ENCODE assay signal across 18 cellular contexts in the genomic region with DNA sequence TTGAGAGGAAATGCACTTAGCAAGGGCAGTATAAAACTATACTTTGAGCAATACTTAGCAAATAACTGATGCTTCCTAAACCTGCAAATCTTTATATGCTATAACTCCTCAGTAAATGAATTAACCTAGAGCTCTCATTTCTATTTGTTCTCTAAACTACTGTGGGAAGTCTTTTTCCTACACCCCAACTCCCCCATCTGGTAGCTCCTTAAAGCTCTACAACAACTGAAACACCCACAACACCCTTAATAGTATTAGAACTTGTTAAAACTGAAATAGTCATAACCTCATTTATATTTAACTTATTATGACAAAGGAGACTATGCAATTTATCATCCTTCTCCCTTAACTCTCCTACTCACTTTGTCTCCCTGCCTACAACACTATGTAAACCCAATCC. TPM values are rescaled to one million over a fixed set of nuclear protein-coding genes. Genes with fewer than 3 reads are reported as not detected.
"Had no signal": no experiment of that assay in that cellular context is flagged by ENCODE, and none has a peak within 500 bp of the region (broad histone marks: within the 10 kb centered on the region; RNA-seq: fewer than 3 reads in every experiment).

No MANE protein-coding gene starts in this region.

- H3K27ac Mint-ChIP-seq: activated B cell treated with CpG ODN at 0.5 μM for 24 hours; activated CD4-positive, alpha-beta T cell treated with anti-CD3 and anti-CD28 coated beads, Interleukin-2, amount 10 ng/mL, durations not matched to agents 24 days and 14 days; activated naive CD4-positive, alpha-beta T cell treated with anti-CD3 and anti-CD28 coated beads, Interleukin-2, amount 10 ng/mL, durations not matched to agents 7 days and 5 days; activated T-helper 2 cell treated with anti-CD3 and anti-CD28 coated beads, Interferon-gamma antibody, Interleukin-2, Interleukin-4, amounts not matched to agents 10 μg/mL and 5 μg/mL and 100 μg/mL, durations not matched to agents 14 hours and 24 hours and 36 hours; nephron progenitor cell; T-helper 17 cell had no signal

- H3K36me3 ChIP-seq: adrenal gland, gastroesophageal sphincter, left ventricle myocardium inferior, stomach, vagina had no signal

- H3K9me3 Mint-ChIP-seq: activated B cell treated with CpG ODN at 0.5 μM for 24 hours; activated CD4-positive, alpha-beta T cell treated with anti-CD3 and anti-CD28 coated beads, Interleukin-2, amount 10 ng/mL, durations not matched to agents 24 days and 14 days; activated naive CD4-positive, alpha-beta T cell treated with anti-CD3 and anti-CD28 coated beads, Interleukin-2, amount 10 ng/mL, durations not matched to agents 7 days and 5 days; activated T-helper 2 cell treated with anti-CD3 and anti-CD28 coated beads, Interferon-gamma antibody, Interleukin-2, Interleukin-4, amounts not matched to agents 10 μg/mL and 5 μg/mL and 100 μg/mL, durations not matched to agents 14 hours and 24 hours and 36 hours; nephron progenitor cell had no signal

- H3K27ac ChIP-seq: adrenal gland, gastroesophageal sphincter, left ventricle myocardium inferior, stomach, vagina had no signal

- H3K4me1 Mint-ChIP-seq: activated B cell treated with CpG ODN at 0.5 μM for 24 hours; activated CD4-positive, alpha-beta T cell treated with anti-CD3 and anti-CD28 coated beads, Interleukin-2, amount 10 ng/mL, durations not matched to agents 24 days and 14 days; activated naive CD4-positive, alpha-beta T cell treated with anti-CD3 and anti-CD28 coated beads, Interleukin-2, amount 10 ng/mL, durations not matched to agents 7 days and 5 days; T-helper 17 cell had no signal

- H3K27me3 Mint-ChIP-seq: activated B cell treated with CpG ODN at 0.5 μM for 24 hours; activated CD4-positive, alpha-beta T cell treated with anti-CD3 and anti-CD28 coated beads, Interleukin-2, amount 10 ng/mL, durations not matched to agents 24 days and 14 days; activated naive CD4-positive, alpha-beta T cell treated with anti-CD3 and anti-CD28 coated beads, Interleukin-2, amount 10 ng/mL, durations not matched to agents 7 days and 5 days; T-helper 17 cell had no signal

- H3K27me3 ChIP-seq: adrenal gland, gastroesophageal sphincter, stomach, vagina had no signal

- H3K4me3 Mint-ChIP-seq: activated B cell treated with CpG ODN at 0.5 μM for 24 hours; activated CD4-positive, alpha-beta T cell treated with anti-CD3 and anti-CD28 coated beads, Interleukin-2, amount 10 ng/mL, durations not matched to agents 24 days and 14 days; activated naive CD4-positive, alpha-beta T cell treated with anti-CD3 and anti-CD28 coated beads, Interleukin-2, amount 10 ng/mL, durations not matched to agents 7 days and 5 days; nephron progenitor cell; T-helper 17 cell had no signal

- H3K36me3 Mint-ChIP-seq: activated naive CD4-positive, alpha-beta T cell treated with anti-CD3 and anti-CD28 coated beads, Interleukin-2, amount 10 ng/mL, durations not matched to agents 7 days and 5 days had no signal

- DNase-seq: activated B cell treated with CpG ODN at 0.5 μM for 24 hours; activated CD4-positive, alpha-beta T cell treated with anti-CD3 and anti-CD28 coated beads, Interleukin-2, amount 10 ng/mL, durations not matched to agents 24 days and 14 days; activated CD8-positive, alpha-beta memory T cell treated with anti-CD3 and anti-CD28 coated beads for 24 hours; activated naive CD4-positive, alpha-beta T cell treated with anti-CD3 and anti-CD28 coated beads, Interleukin-2, amount 10 ng/mL, durations not matched to agents 7 days and 5 days; activated T-cell treated with anti-CD3 and anti-CD28 coated beads for 4 hours; adrenal gland; central memory CD4-positive, alpha-beta T cell; left ventricle myocardium inferior; nephron progenitor cell; stimulated activated CD4-positive, alpha-beta T cell treated with anti-CD3 and anti-CD28 coated beads, Interleukin-15, amount 100 ng/mL, for 24 hours; stimulated activated CD4-positive, alpha-beta T cell treated with anti-CD3 and anti-CD28 coated beads, Interleukin-4, amount 100 ng/mL, for 4 hours; stomach; T-helper 17 cell had no signal

- H3K4me3 ChIP-seq: adrenal gland, gastroesophageal sphincter, left ventricle myocardium inferior, stomach, vagina had no signal

- ATAC-seq: esophagus mucosa, gastroesophageal sphincter, T-helper 17 cell had no signal

- FAIRE-seq: keratinocyte had no signal

- H3K4me1 ChIP-seq: stomach, vagina had no signal

- H3K9me3 ChIP-seq: adrenal gland, gastroesophageal sphincter, left ventricle myocardium inferior, stomach, vagina had no signal

RNA-seq across cellular contexts. Expression of a gene that starts 43.4 kb away (rescaled TPM):
- total RNA-seq: activated B cell treated with CpG ODN at 0.5 μM for 24 hours; activated CD4-positive, alpha-beta T cell treated with anti-CD3 and anti-CD28 coated beads, Interleukin-2, amount 10 ng/mL, durations not matched to agents 24 days and 14 days had no signal
- polyA plus RNA-seq: keratinocyte had no signal
